ENCODE assay signal across 24 cellular contexts in genomic region chr15:62278534-62278933, GRCh38.
DNase-seq lines count a peak whose midpoint lies in the region; ATAC-seq, FAIRE-seq and TF ChIP-seq lines count a peak whose summit lies in the region.
"Had no signal": no experiment of that assay in that cellular context is flagged by ENCODE, and none has a peak within 500 bp of the region (broad histone marks: within the 10 kb centered on the region; RNA-seq: fewer than 3 reads in every experiment).

No MANE protein-coding gene starts in this region.

- in situ Hi-C loops in HepG2 (cut with HindIII; ENCODE audit: extremely low pct_ligation_motif_present, low pct_unique_long_range_greater_than_20kb), result no loop called here

- H3K9me3 Mint-ChIP-seq in glutamatergic neuron (ENCODE audit: unreplicated experiment), result no peaks in the 10 kb centered on the region
- H3K9me3 Mint-ChIP-seq: GM23338, HFFc6 had no signal

- intact Hi-C loops in right lobe of liver (cut with DNase I) (no loop called here), HepG2 (cut with micrococcal nuclease; ENCODE audit: unreplicated experiment) (no loop called here), pancreas (cut with DNase I) (no loop called here), left cardiac atrium (cut with DNase I) (no loop called here)

- H3K27ac Mint-ChIP-seq in glutamatergic neuron (ENCODE audit: unreplicated experiment), result no peak overlapping the region
- H3K27ac Mint-ChIP-seq: CD4-positive, alpha-beta memory T cell; GM23338; HFFc6; IgD-negative memory B cell had no signal

- H3K27me3 Mint-ChIP-seq in glutamatergic neuron (ENCODE audit: unreplicated experiment), result no peaks in the 10 kb centered on the region

- H3K4me1 Mint-ChIP-seq in glutamatergic neuron (ENCODE audit: low read depth, unreplicated experiment), result peaks cover 8% of the 10 kb centered on the region
- H3K4me1 Mint-ChIP-seq: CD4-positive, alpha-beta memory T cell; GM23338 had no signal

- no peak overlapping the region for H2AFZ ChIP-seq in HepG2 (ENCODE audit: low read length)
- H2AFZ ChIP-seq: GM23338 had no signal

- H3K27ac ChIP-seq in right lobe of liver, result no peak overlapping the region
- no peak overlapping the region for H3K27ac ChIP-seq in HepG2 (ENCODE audit: extremely low read length, insufficient read depth, low read length)
- H3K27ac ChIP-seq in coronary artery, result no peak overlapping the region
- H3K27ac ChIP-seq in pancreas, result no peak overlapping the region
- H3K27ac ChIP-seq: 22Rv1, A549, C4-2B had no signal

- POLR2A ChIA-PET in HepG2 (lab: Yijun Ruan, JAX), result no interaction called here

- H3K4me2 ChIP-seq in HepG2 (ENCODE audit: low read depth, low read length), result no peak overlapping the region
- H3K4me2 ChIP-seq: A549, GM23338 had no signal

- no peak overlapping the region for H3K4me3 Mint-ChIP-seq in glutamatergic neuron (ENCODE audit: unreplicated experiment)
- H3K4me3 Mint-ChIP-seq: CD4-positive, alpha-beta memory T cell; GM23338; HFFc6 had no signal

- no peak for TF ChIP-seq CTCF in right lobe of liver (IDR thresholded peaks at IDR 0.05)
- TF ChIP-seq CTCF in HepG2 (CRISPR knock-in tag; IDR thresholded peaks at IDR 0.05), result no peak
- TF ChIP-seq CTCF in coronary artery (IDR thresholded peaks at IDR 0.05), result no peak
- no peak for TF ChIP-seq CTCF in pancreas (IDR thresholded peaks at IDR 0.05)
- no peak for TF ChIP-seq CTCF in glutamatergic neuron (IDR thresholded peaks at IDR 0.05; ENCODE audit: partially characterized antibody, unreplicated experiment)

- WGBS in right lobe of liver (ENCODE audit: insufficient coverage, low coverage, low lambda C conversion rate, missing lambda C conversion rate), result 52% methylated on average over 4 of the region's 4 CpGs
- 33% methylated on average over 4 of the region's 4 CpGs for WGBS in HepG2 (ENCODE audit: low lambda C conversion rate)
- WGBS in pancreas, 2 donors, result 61 to 75% methylated on average over 4 of the region's 4 CpGs

- H3K4me3 ChIP-seq in right lobe of liver (no peak overlapping the region), HepG2 (replicated peaks in 1 of 3; ENCODE audit: insufficient read depth in 1 of 3, low read depth in 2 of 3, low read length in 3 of 3) (no peak overlapping the region), coronary artery (no peak overlapping the region), pancreas (no peak overlapping the region)
- H3K4me3 ChIP-seq: A549, GM23338 had no signal

- H3K27me3 ChIP-seq in right lobe of liver, result no peaks in the 10 kb centered on the region
- H3K27me3 ChIP-seq in HepG2 (ENCODE audit: control insufficient read depth in 1 of 2, insufficient read depth in 2 of 2, low read length in 2 of 2), result peaks cover 0 to 21% of the 10 kb centered on the region in 2 experiments; a peak in 1 of 5 replicates
- no peaks in the 10 kb centered on the region for H3K27me3 ChIP-seq in pancreas

- H3K79me2 ChIP-seq in HepG2 (ENCODE audit: insufficient read depth, low read length), result no peaks in the 10 kb centered on the region

- H3K36me3 ChIP-seq in right lobe of liver (no peaks in the 10 kb centered on the region), HepG2 (replicated peaks in 1 of 2; ENCODE audit: control insufficient read depth in 1 of 2, insufficient read depth in 2 of 2, low read length in 2 of 2) (no peaks in the 10 kb centered on the region), pancreas (no peaks in the 10 kb centered on the region)

- peaks cover 6% of the 10 kb centered on the region for H3K36me3 Mint-ChIP-seq in glutamatergic neuron (ENCODE audit: unreplicated experiment)
- H3K36me3 Mint-ChIP-seq: CD4-positive, alpha-beta memory T cell had no signal

- no TSS peak for BruUV-seq in HepG2 (replicated peaks; lab: Mats Ljungman, UMichigan)

- H3K9ac ChIP-seq in HepG2 (ENCODE audit: insufficient read depth, low read depth, low read length), result no peak overlapping the region

- TF ChIP-seq RAD21 in HepG2 (CRISPR knock-in tag; IDR thresholded peaks at IDR 0.05), result no peak

- peaks cover 0 to 3% (median 0%) of the 10 kb centered on the region in 4 donors for H3K4me1 ChIP-seq in right lobe of liver
- no peaks in the 10 kb centered on the region for H3K4me1 ChIP-seq in HepG2 (ENCODE audit: insufficient read depth, low read length)
- H3K4me1 ChIP-seq in pancreas, result peaks cover 6 to 17% (median 8%) of the 10 kb centered on the region in 3 donors
- H3K4me1 ChIP-seq: A549 had no signal

- no peaks in the 10 kb centered on the region for H3K9me3 ChIP-seq in right lobe of liver
- no peaks in the 10 kb centered on the region for H3K9me3 ChIP-seq in HepG2 (ENCODE audit: low read length)
- no peaks in the 10 kb centered on the region for H3K9me3 ChIP-seq in pancreas
- H3K9me3 ChIP-seq: A549 had no signal

- ATAC-seq in right lobe of liver (peak; percentile 14 to 58 (median 22)), HepG2 (no peak), pancreas (peak in 3 of 4 donors; percentile 47 to 53 (median 52)), left cardiac atrium (no peak)
- ATAC-seq: HCT116 had no signal

- DNase-seq in right lobe of liver, result no peak
- no peak for DNase-seq in HepG2 (ENCODE audit: low spot score)
- peak; percentile 50 for DNase-seq in coronary artery (ENCODE audit: low spot score)
- DNase-seq in pancreas, result no peak
- no peak for DNase-seq in glutamatergic neuron
- DNase-seq in left cardiac atrium, result no peak
- DNase-seq in DMS53 (lab: John Stamatoyannopoulos, UW), result no peak
- DNase-seq: AML-193; CD4-positive, alpha-beta memory T cell; DND-41; EL; H7; HFFc6; KBM-7 had no signal

- no peaks in the 10 kb centered on the region for H4K20me1 ChIP-seq in HepG2 (ENCODE audit: insufficient read depth, low read length)

- CTCF ChIA-PET in HepG2 (lab: Yijun Ruan, JAX; ENCODE audit: low intra/inter-chr PET ratio, low total read pairs), result no interaction called here

- TF ChIP-seq POLR2A in right lobe of liver (IDR thresholded peaks at IDR 0.05) (no peak), HepG2 (IDR thresholded peaks at IDR 0.05; ENCODE audit: insufficient read depth in 1 of 2, low read depth in 2 of 2, low read length in 2 of 2) (no peak)

- FAIRE-seq in HepG2 (lab: Jason Lieb, UNC) (no peak), pancreas (lab: Jason Lieb, UNC) (no peak)
- FAIRE-seq: G401.6, GM12892, GM18507, HTR-8/SVneo had no signal

- no peak for TF ChIP-seq EP300 in HepG2 (IDR thresholded peaks at IDR 0.05; ENCODE audit: low read depth in 2 of 2, low read length in 2 of 2)
- no peak for TF ChIP-seq EP300 in HepG2 (CRISPR knock-in tag; IDR thresholded peaks at IDR 0.05; ENCODE audit: borderline replicate concordance)

TF ChIP-seq in HepG2, 621 proteins besides CTCF, POLR2A, EP300 and RAD21 (continues in another document):
- TF ChIP-seq ZNF724P (CRISPR knock-in tag; IDR thresholded peaks at IDR 0.05; ENCODE audit: borderline replicate concordance) (no peak), ZNF3 (CRISPR knock-in tag; IDR thresholded peaks at IDR 0.05) (no peak), THYN1 (CRISPR knock-in tag; IDR thresholded peaks at IDR 0.05; ENCODE audit: borderline replicate concordance, low read depth) (no peak), DRAP1 (CRISPR knock-in tag; IDR thresholded peaks at IDR 0.05) (no peak), ZBTB42 (CRISPR knock-in tag; IDR thresholded peaks at IDR 0.05) (no peak), SMC3 (IDR thresholded peaks at IDR 0.05; ENCODE audit: low read length) (no peak)

Comparison
In these comparisons a context has a peak if more than half of its experiments do, and no peak if none do; other contexts are left out.
1. ATAC-seq: peak in right lobe of liver (4 of 4) and pancreas (3 of 4); none in HepG2 (single experiment) and left cardiac atrium (0 of 2).